In the genomic region with DNA sequence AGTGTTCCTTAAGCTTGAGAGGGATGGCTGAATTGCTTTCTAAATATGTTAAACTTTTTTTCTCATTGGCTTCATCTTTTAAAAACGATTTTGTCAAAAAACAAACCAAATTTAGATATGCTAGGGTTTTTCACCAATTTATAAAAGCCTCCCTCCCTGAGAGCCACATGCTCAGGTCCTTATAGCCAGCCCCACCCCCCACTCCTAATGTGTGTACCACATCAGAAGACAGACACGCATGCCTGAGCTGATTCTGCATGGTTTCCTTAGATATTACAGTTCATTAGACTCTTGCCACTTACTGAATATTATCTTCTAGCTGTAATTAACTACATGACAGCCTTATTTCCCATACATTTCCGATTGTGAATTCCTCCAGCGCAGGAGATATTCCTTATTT, we compare ENCODE assay signal across 8 cellular contexts. TPM values are rescaled to one million over a fixed set of nuclear protein-coding genes. Genes with fewer than 3 reads are reported as not detected.
DNase-seq lines count a peak whose midpoint lies in the region; ATAC-seq lines count a peak whose summit lies in the region.

No MANE protein-coding gene starts in this region.

- H3K4me3 ChIP-seq in thymus (ENCODE audit: low read length), result peak overlapping the region; percentile 8

- no peak overlapping the region for H3K27ac ChIP-seq in thymus (ENCODE audit: low read depth)

- DNase-seq in NCI-H2171 treated with DMSO at 0.1 percent for 48 hours (lab: John Stamatoyannopoulos, UW) (peak; percentile 9), NCI-H2171 (lab: John Stamatoyannopoulos, UW) (no peak), T-helper 1 cell (peak in 4 of 5 donors; percentile 12 to 45 (median 25)), myocyte (ENCODE audit: low read depth) (peak; percentile 31), germinal center (ENCODE audit: low spot score) (no peak)
- peak; percentile 43 for DNase-seq in central memory CD4-positive, alpha-beta T cell

- no peak for ATAC-seq in HG03460 (IDR thresholded peaks at IDR 0.05; ENCODE audit: unreplicated experiment)

- WGBS in thymus, result 34% methylated on average over 4 of the region's 4 CpGs

- no peaks in the 10 kb centered on the region for H3K9me3 ChIP-seq in thymus (ENCODE audit: control insufficient read depth)

- no peaks in the 10 kb centered on the region for H3K27me3 ChIP-seq in thymus (ENCODE audit: control insufficient read depth, insufficient read depth)

- peaks cover 15% of the 10 kb centered on the region for H3K4me1 ChIP-seq in thymus (ENCODE audit: control insufficient read depth, insufficient read depth, low read length)

- H3K36me3 ChIP-seq in thymus (ENCODE audit: control insufficient read depth, insufficient read depth), result no peaks in the 10 kb centered on the region

RNA-seq across cellular contexts. Expression of a gene that starts 2.0 kb away (rescaled TPM):
- 65.5 and 75.3 TPM in 2 replicates for total RNA-seq in myocyte
- polyA plus RNA-seq in myocyte (2012), result 34.3 TPM
- polyA plus RNA-seq in thymus, result 38.7 TPM

Comparison
In these comparisons a context has a peak if more than half of its experiments do, and no peak if none do; other contexts are left out.
1. DNase-seq: peak in NCI-H2171 treated with DMSO at 0.1 percent for 48 hours (single experiment), T-helper 1 cell (4 of 5), central memory CD4-positive, alpha-beta T cell (single experiment) and myocyte (single experiment); none in NCI-H2171 (single experiment) and germinal center (single experiment).